31 cellular contexts compared by ENCODE assay signal in genomic region chr7:149783386-149784250, GRCh38. TPM values are rescaled to one million over a fixed set of nuclear protein-coding genes. Genes with fewer than 3 reads are reported as not detected.
DNase-seq lines count a peak whose midpoint lies in the region; ATAC-seq and TF ChIP-seq lines count a peak whose summit lies in the region.
"Had no signal": no experiment of that assay in that cellular context is flagged by ENCODE, and none has a peak within 500 bp of the region (broad histone marks: within the 10 kb centered on the region; RNA-seq: fewer than 3 reads in every experiment).

No MANE protein-coding gene starts in this region.

- H3K4me1 Mint-ChIP-seq in activated CD8-positive, alpha-beta memory T cell treated with anti-CD3 and anti-CD28 coated beads, Interleukin-2, amount 10 ng/mL, durations not matched to agents 7 days and 5 days: no peaks in the 10 kb centered on the region
- H3K4me1 Mint-ChIP-seq: activated naive CD8-positive, alpha-beta T cell treated with anti-CD3 and anti-CD28 coated beads for 36 hours had no signal

- no peaks in the 10 kb centered on the region for H3K36me3 ChIP-seq in RWPE2 (ENCODE audit: low read depth)
- H3K36me3 ChIP-seq: heart right ventricle, tibial artery had no signal

- H3K4me1 ChIP-seq in RWPE2 (ENCODE audit: insufficient read depth, poor library complexity, severe bottlenecking): no peaks in the 10 kb centered on the region
- H3K4me1 ChIP-seq: body of pancreas, tibial artery had no signal

- H3K4me3 ChIP-seq in RWPE2 (ENCODE audit: severe bottlenecking) (no peak overlapping the region), coronary artery (no peak overlapping the region)
- H3K4me3 ChIP-seq: body of pancreas, heart right ventricle, tibial artery had no signal

- peak; percentile 2; the same call in 1 of the 3 replicates for ATAC-seq in RWPE2 (ENCODE audit: low read depth)
- no peak for ATAC-seq in activated CD8-positive, alpha-beta memory T cell treated with anti-CD3 and anti-CD28 coated beads, Interleukin-2, amount 10 ng/mL, durations not matched to agents 7 days and 5 days
- ATAC-seq: activated CD8-positive, alpha-beta T cell treated with anti-CD3 and anti-CD28 coated beads for 36 hours; body of pancreas; sciatic nerve had no signal

- H3K27me3 ChIP-seq in RWPE2 (ENCODE audit: insufficient read depth, poor library complexity, severe bottlenecking): peaks cover 3% of the 10 kb centered on the region
- H3K27me3 ChIP-seq: body of pancreas had no signal

- DNase-seq in DMS 273 (lab: John Stamatoyannopoulos, UW; ENCODE audit: unreplicated experiment): peak; percentile 54
- DNase-seq in DMS 273 treated with DMSO at 0.1 percent for 48 hours (lab: John Stamatoyannopoulos, UW): no peak
- no peak for DNase-seq in RWPE2 (ENCODE audit: low spot score)
- DNase-seq in globus pallidus (ENCODE audit: low spot score): peak; percentile 83
- DNase-seq in nucleus accumbens (lab: John Stamatoyannopoulos, UW): peak in 36 of 56 donors; percentile 7 to 76 (median 38)
- no peak for DNase-seq in activated CD8-positive, alpha-beta memory T cell treated with anti-CD3 and anti-CD28 coated beads, Interleukin-2, amount 10 ng/mL, durations not matched to agents 7 days and 5 days
- DNase-seq in coronary artery (ENCODE audit: low spot score): no peak
- DNase-seq in 8988T: no peak
- DNase-seq: activated CD4-positive, alpha-beta T cell treated with anti-CD3 and anti-CD28 coated beads for 1 hour; activated CD8-positive, alpha-beta T cell treated with anti-CD3 and anti-CD28 coated beads for 36 hours; activated effector memory CD4-positive, alpha-beta T cell treated with Interleukin-2 at 50 U/mL for 16 hours; activated naive CD8-positive, alpha-beta T cell treated with anti-CD3 and anti-CD28 coated beads for 36 hours; activated T-cell treated with anti-CD3 and anti-CD28 coated beads for 4 hours; body of pancreas; cerebellar nuclear complex; DMS79; GF-D8; H9; heart right ventricle; MV-4-11; NCI-H1694; NCI-H2227 treated with DMSO at 0.1 percent for 48 hours; NCI-H748 treated with DMSO at 0.1 percent for 48 hours; nephron progenitor cell; SHP77 treated with DMSO at 0.1 percent for 48 hours; stimulated activated naive CD4-positive, alpha-beta T cell treated with Interleukin-2 at 50 U/mL for 16 hours; tibial artery had no signal

- no peaks in the 10 kb centered on the region for H3K9me3 Mint-ChIP-seq in activated CD8-positive, alpha-beta memory T cell treated with anti-CD3 and anti-CD28 coated beads, Interleukin-2, amount 10 ng/mL, durations not matched to agents 7 days and 5 days (ENCODE audit: low read depth)
- H3K9me3 Mint-ChIP-seq: activated CD8-positive, alpha-beta T cell treated with anti-CD3 and anti-CD28 coated beads for 36 hours; activated naive CD8-positive, alpha-beta T cell treated with anti-CD3 and anti-CD28 coated beads for 36 hours; H9; nephron progenitor cell had no signal

- H3K27ac ChIP-seq in RWPE2 (ENCODE audit: poor library complexity, severe bottlenecking): no peak overlapping the region
- H3K27ac ChIP-seq in coronary artery: no peak overlapping the region
- H3K27ac ChIP-seq: body of pancreas, epithelial cell of prostate, heart right ventricle, tibial artery had no signal

- no peaks in the 10 kb centered on the region for H3K9me3 ChIP-seq in RWPE2 (ENCODE audit: severe bottlenecking)
- H3K9me3 ChIP-seq: body of pancreas, heart right ventricle, tibial artery had no signal

- H3K36me3 Mint-ChIP-seq in activated CD8-positive, alpha-beta memory T cell treated with anti-CD3 and anti-CD28 coated beads, Interleukin-2, amount 10 ng/mL, durations not matched to agents 7 days and 5 days: no peaks in the 10 kb centered on the region
- H3K36me3 Mint-ChIP-seq: activated naive CD8-positive, alpha-beta T cell treated with anti-CD3 and anti-CD28 coated beads for 36 hours had no signal

- TF ChIP-seq CTCF in RWPE2 (IDR thresholded peaks at IDR 0.05; ENCODE audit: poor library complexity, severe bottlenecking) (no peak), coronary artery (IDR thresholded peaks at IDR 0.05) (no peak)

- no peak overlapping the region for H3K27ac Mint-ChIP-seq in activated CD8-positive, alpha-beta memory T cell treated with anti-CD3 and anti-CD28 coated beads, Interleukin-2, amount 10 ng/mL, durations not matched to agents 7 days and 5 days
- H3K27ac Mint-ChIP-seq: activated CD8-positive, alpha-beta T cell treated with anti-CD3 and anti-CD28 coated beads for 36 hours; activated naive CD8-positive, alpha-beta T cell treated with anti-CD3 and anti-CD28 coated beads for 36 hours; B cell; nephron progenitor cell had no signal

- peaks cover under 1% of the 10 kb centered on the region for H3K27me3 Mint-ChIP-seq in activated CD8-positive, alpha-beta memory T cell treated with anti-CD3 and anti-CD28 coated beads, Interleukin-2, amount 10 ng/mL, durations not matched to agents 7 days and 5 days
- H3K27me3 Mint-ChIP-seq: activated naive CD8-positive, alpha-beta T cell treated with anti-CD3 and anti-CD28 coated beads for 36 hours had no signal

- no peak overlapping the region for H3K4me3 Mint-ChIP-seq in activated CD8-positive, alpha-beta memory T cell treated with anti-CD3 and anti-CD28 coated beads, Interleukin-2, amount 10 ng/mL, durations not matched to agents 7 days and 5 days
- H3K4me3 Mint-ChIP-seq: activated CD8-positive, alpha-beta T cell treated with anti-CD3 and anti-CD28 coated beads for 36 hours; activated naive CD8-positive, alpha-beta T cell treated with anti-CD3 and anti-CD28 coated beads for 36 hours; B cell; H9; nephron progenitor cell had no signal

- CTCF ChIA-PET in activated CD8-positive, alpha-beta memory T cell treated with anti-CD3 and anti-CD28 coated beads, Interleukin-2, amount 10 ng/mL, durations not matched to agents 7 days and 5 days (lab: Charles Lee): interaction anchor here (1.6 kb wide), 1 partner anchor 18 kb away, joined by 3 read pairs; no protein-coding TSS in a partner anchor

RNA-seq across cellular contexts. Expression of gene ZNF467, which starts 10.2 kb away (rescaled TPM):
- not detected for total RNA-seq in activated CD8-positive, alpha-beta memory T cell treated with anti-CD3 and anti-CD28 coated beads, Interleukin-2, amount 10 ng/mL, durations not matched to agents 7 days and 5 days
- total RNA-seq: A172 had no signal

RNA-seq across cellular contexts. Expression of gene ZNF862, which starts 54.6 kb away (rescaled TPM):
- 10 to 100 TPM; 23.1 to 24.8 TPM for total RNA-seq in activated CD8-positive, alpha-beta memory T cell treated with anti-CD3 and anti-CD28 coated beads, Interleukin-2, amount 10 ng/mL, durations not matched to agents 7 days and 5 days

Comparison
In these comparisons a context has a peak if more than half of its experiments do, and no peak if none do; other contexts are left out.
1. DNase-seq: peak in DMS 273 (single experiment), globus pallidus (single experiment) and nucleus accumbens (36 of 56); none in DMS 273 treated with DMSO at 0.1 percent for 48 hours (single experiment), RWPE2 (single experiment), activated CD8-positive, alpha-beta memory T cell treated with anti-CD3 and anti-CD28 coated beads, Interleukin-2, amount 10 ng/mL, durations not matched to agents 7 days and 5 days (single experiment), coronary artery (single experiment) and 8988T (single experiment).